ENCODE assay signal across 8 cellular contexts in genomic region chr19:51799311-51799997, GRCh38. TPM values are rescaled to one million over a fixed set of nuclear protein-coding genes. Genes with fewer than 3 reads are reported as not detected.
DNase-seq lines count a peak whose midpoint lies in the region; ATAC-seq and TF ChIP-seq lines count a peak whose summit lies in the region.

No MANE protein-coding gene starts in this region.

- H3K36me3 ChIP-seq in CD8-positive, alpha-beta T cell (ENCODE audit: insufficient read depth, low read length) = no peaks in the 10 kb centered on the region

- no peak overlapping the region for H3K27ac ChIP-seq in CD8-positive, alpha-beta T cell (ENCODE audit: low read depth, low read length)

- peaks cover 0 to 68% (median 12%) of the 10 kb centered on the region in 9 donors for H3K9me3 Mint-ChIP-seq in naive thymus-derived CD8-positive, alpha-beta T cell
- H3K9me3 Mint-ChIP-seq in T-helper 2 cell treated with Interferon-gamma antibody and Interleukin-4, amounts not matched to agents 5 μg/mL and 100 μg/mL, for 36 hours = peaks cover 39% of the 10 kb centered on the region
- peaks cover 8% of the 10 kb centered on the region for H3K9me3 Mint-ChIP-seq in CD8-positive, alpha-beta T cell

- TF ChIP-seq CTCF in CD8-positive, alpha-beta T cell (IDR thresholded peaks at IDR 0.05) = no peak

- peaks cover 0 to 29% (median 3%) of the 10 kb centered on the region in 3 donors for H3K36me3 Mint-ChIP-seq in naive thymus-derived CD8-positive, alpha-beta T cell
- no peaks in the 10 kb centered on the region for H3K36me3 Mint-ChIP-seq in T-helper 2 cell treated with Interferon-gamma antibody and Interleukin-4, amounts not matched to agents 5 μg/mL and 100 μg/mL, for 36 hours (ENCODE audit: low read depth)
- H3K36me3 Mint-ChIP-seq in CD8-positive, alpha-beta T cell = no peaks in the 10 kb centered on the region

- no peak overlapping the region for H3K4me3 Mint-ChIP-seq in naive thymus-derived CD8-positive, alpha-beta T cell
- no peak overlapping the region for H3K4me3 Mint-ChIP-seq in T-helper 2 cell treated with Interferon-gamma antibody and Interleukin-4, amounts not matched to agents 5 μg/mL and 100 μg/mL, for 36 hours
- no peak overlapping the region for H3K4me3 Mint-ChIP-seq in CD8-positive, alpha-beta T cell

- peaks cover 6 to 28% (median 10%) of the 10 kb centered on the region in 5 donors for H3K27me3 Mint-ChIP-seq in naive thymus-derived CD8-positive, alpha-beta T cell
- no peaks in the 10 kb centered on the region for H3K27me3 Mint-ChIP-seq in T-helper 2 cell treated with Interferon-gamma antibody and Interleukin-4, amounts not matched to agents 5 μg/mL and 100 μg/mL, for 36 hours (ENCODE audit: low read depth)
- peaks cover 22% of the 10 kb centered on the region for H3K27me3 Mint-ChIP-seq in CD8-positive, alpha-beta T cell (ENCODE audit: low read depth)

- POLR2A ChIA-PET in naive thymus-derived CD8-positive, alpha-beta T cell (lab: Charles Lee) = no interaction called here
- POLR2A ChIA-PET in CD8-positive, alpha-beta T cell (lab: Charles Lee) = no interaction called here

- H3K4me3 ChIP-seq in CD8-positive, alpha-beta T cell (ENCODE audit: low read depth, low read length) = no peak overlapping the region

- no peaks in the 10 kb centered on the region for H3K27me3 ChIP-seq in CD8-positive, alpha-beta T cell (ENCODE audit: insufficient read depth, low read length)

- no peaks in the 10 kb centered on the region for H3K9me3 ChIP-seq in CD8-positive, alpha-beta T cell (ENCODE audit: low read length)

- DNase-seq in AG08395 (ENCODE audit: low spot score) (peak; percentile 97), NCI-H2196 (lab: John Stamatoyannopoulos, UW; ENCODE audit: unreplicated experiment) (peak; percentile 7), dedifferentiated amniotic fluid mesenchymal stem cell (ENCODE audit: extremely low spot score) (peak; percentile 87), midbrain (lab: John Stamatoyannopoulos, UW) (peak; percentile 29), SKM-1 treated with dmso at 0.1 percent for 144 hours (lab: John Stamatoyannopoulos, UW; ENCODE audit: unreplicated experiment) (no peak)
- DNase-seq in naive thymus-derived CD8-positive, alpha-beta T cell = no peak
- DNase-seq in T-helper 2 cell treated with Interferon-gamma antibody and Interleukin-4, amounts not matched to agents 5 μg/mL and 100 μg/mL, for 36 hours (ENCODE audit: low spot score) = no peak
- DNase-seq in CD8-positive, alpha-beta T cell = no peak

- CTCF ChIA-PET in CD8-positive, alpha-beta T cell (lab: Charles Lee) = no interaction called here

- intact Hi-C loops in CD8-positive, alpha-beta T cell (cut with DNase I, micrococcal nuclease) = no loop called here

- peak overlapping the region in 1 of 10 donors; percentile 35 for H3K27ac Mint-ChIP-seq in naive thymus-derived CD8-positive, alpha-beta T cell
- no peak overlapping the region for H3K27ac Mint-ChIP-seq in T-helper 2 cell treated with Interferon-gamma antibody and Interleukin-4, amounts not matched to agents 5 μg/mL and 100 μg/mL, for 36 hours
- no peak overlapping the region for H3K27ac Mint-ChIP-seq in CD8-positive, alpha-beta T cell

- no peaks in the 10 kb centered on the region for H3K4me1 ChIP-seq in CD8-positive, alpha-beta T cell (ENCODE audit: insufficient read depth, low read length)

- H3K4me1 Mint-ChIP-seq in naive thymus-derived CD8-positive, alpha-beta T cell = peaks cover 0 to 5% (median 0%) of the 10 kb centered on the region in 4 donors
- no peaks in the 10 kb centered on the region for H3K4me1 Mint-ChIP-seq in T-helper 2 cell treated with Interferon-gamma antibody and Interleukin-4, amounts not matched to agents 5 μg/mL and 100 μg/mL, for 36 hours (ENCODE audit: low read depth)
- H3K4me1 Mint-ChIP-seq in CD8-positive, alpha-beta T cell (ENCODE audit: low read depth) = no peaks in the 10 kb centered on the region

- ATAC-seq in naive thymus-derived CD8-positive, alpha-beta T cell = no peak
- ATAC-seq in CD8-positive, alpha-beta T cell = no peak

RNA-seq across cellular contexts. Expression of gene FPR3, which starts 4.5 kb away (rescaled TPM):
- 1 to 10 TPM; 1.3 to 1.4 TPM for total RNA-seq in naive thymus-derived CD8-positive, alpha-beta T cell
- not detected for polyA plus RNA-seq in naive thymus-derived CD8-positive, alpha-beta T cell
- not detected for total RNA-seq in CD8-positive, alpha-beta T cell

RNA-seq across cellular contexts. Expression of gene FPR2, which starts 38.5 kb away (rescaled TPM):
- not detected for total RNA-seq in naive thymus-derived CD8-positive, alpha-beta T cell
- polyA plus RNA-seq in naive thymus-derived CD8-positive, alpha-beta T cell = not detected
- total RNA-seq in CD8-positive, alpha-beta T cell = not detected

RNA-seq across cellular contexts. Expression of gene FPR1, which starts 47.8 kb away (rescaled TPM):
- total RNA-seq in naive thymus-derived CD8-positive, alpha-beta T cell = not detected
- under 1 TPM in 2 of 3 donors, not detected in 1; 0.11 to 0.49 TPM for polyA plus RNA-seq in naive thymus-derived CD8-positive, alpha-beta T cell
- total RNA-seq in CD8-positive, alpha-beta T cell = not detected

Comparison
In these comparisons a context has a peak if more than half of its experiments do, and no peak if none do; other contexts are left out.
1. DNase-seq: peak in AG08395 (single experiment), NCI-H2196 (single experiment), dedifferentiated amniotic fluid mesenchymal stem cell (single experiment) and midbrain (single experiment); none in naive thymus-derived CD8-positive, alpha-beta T cell (0 of 10), T-helper 2 cell treated with Interferon-gamma antibody and Interleukin-4, amounts not matched to agents 5 μg/mL and 100 μg/mL, for 36 hours (single experiment), CD8-positive, alpha-beta T cell (0 of 7) and SKM-1 treated with dmso at 0.1 percent for 144 hours (single experiment).